ENCODE assay signal across 8 cellular contexts in the genomic region with DNA sequence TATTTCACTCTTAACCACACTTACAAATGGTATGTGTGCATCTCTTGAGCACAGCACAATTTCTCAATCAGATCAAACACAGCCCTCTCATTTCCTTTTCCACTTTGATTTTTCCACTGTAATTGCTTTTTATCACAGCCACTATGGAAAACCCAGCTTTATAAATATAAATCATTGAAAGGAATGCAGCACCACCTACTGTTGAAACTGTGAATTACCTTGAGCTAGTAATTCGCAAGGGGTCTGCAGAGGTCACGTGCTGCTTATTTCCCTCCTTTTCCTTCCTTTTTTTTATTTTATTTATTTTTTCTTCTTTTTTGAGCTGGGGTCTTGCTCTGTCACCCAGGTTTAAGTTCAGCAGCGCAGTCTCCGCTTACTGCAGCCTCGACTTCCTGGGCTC.
DNase-seq lines count a peak whose midpoint lies in the region; ATAC-seq and TF ChIP-seq lines count a peak whose summit lies in the region.
"Had no signal": no experiment of that assay in that cellular context is flagged by ENCODE, and none has a peak within 500 bp of the region (broad histone marks: within the 10 kb centered on the region; RNA-seq: fewer than 3 reads in every experiment).

No MANE protein-coding gene starts in this region.

- peaks cover 50% of the 10 kb centered on the region for H3K4me1 Mint-ChIP-seq in osteocyte (ENCODE audit: unreplicated experiment)
- H3K4me1 Mint-ChIP-seq: naive B cell had no signal

- peak overlapping the region; percentile 31 for H3K27ac Mint-ChIP-seq in osteocyte (ENCODE audit: unreplicated experiment)
- H3K27ac Mint-ChIP-seq: naive B cell had no signal

- peaks cover 64% of the 10 kb centered on the region for H3K36me3 Mint-ChIP-seq in osteocyte (ENCODE audit: unreplicated experiment)
- H3K36me3 Mint-ChIP-seq: naive B cell had no signal

- H3K4me3 Mint-ChIP-seq in osteocyte (ENCODE audit: unreplicated experiment) = no peak overlapping the region
- H3K4me3 Mint-ChIP-seq: naive B cell had no signal

- H3K9me3 Mint-ChIP-seq in osteocyte (ENCODE audit: unreplicated experiment) = no peaks in the 10 kb centered on the region
- H3K9me3 Mint-ChIP-seq: naive B cell had no signal

- no peaks in the 10 kb centered on the region for H3K27me3 Mint-ChIP-seq in osteocyte (ENCODE audit: unreplicated experiment)

- peak; percentile 19 for TF ChIP-seq CTCF in GM10248 (IDR thresholded peaks at IDR 0.05; ENCODE audit: control extremely low read depth, extremely low read depth, low read depth, missing control alignments)
- TF ChIP-seq CTCF in cardiac fibroblast (IDR thresholded peaks at IDR 0.05; ENCODE audit: low read depth, low read length) = peak; percentile 49
- TF ChIP-seq CTCF in osteocyte (IDR thresholded peaks at IDR 0.05) = peak; percentile 64

- CTCF ChIA-PET in GM10248 (lab: Yijun Ruan, JAX) = interaction anchor here (1.3 to 2.1 kb wide), 8 partner anchors 8 to 84 kb away, joined by 3 to 9 read pairs (median 4); no protein-coding TSS in a partner anchor

- no peak overlapping the region for H3K4me3 ChIP-seq in cardiac fibroblast (replicated peaks in 1 of 2; ENCODE audit: low read depth in 2 of 2, low read length in 2 of 2)

- DNase-seq in GM10248 (ENCODE audit: extremely low spot score) (no peak), NCI-H146 (lab: John Stamatoyannopoulos, UW) (peak; percentile 36), cardiac fibroblast (ENCODE audit: low read depth in 2 of 2) (peak; percentile 28 to 45), osteocyte (ENCODE audit: extremely low spot score, unreplicated experiment) (no peak), cerebellum (ENCODE audit: low spot score) (no peak)
- DNase-seq: naive B cell had no signal

- POLR2A ChIA-PET in GM10248 (lab: Yijun Ruan, JAX) = no interaction called here

- ATAC-seq in HG03521 (IDR thresholded peaks at IDR 0.05; ENCODE audit: unreplicated experiment) (no peak), GM21529 (IDR thresholded peaks at IDR 0.05; ENCODE audit: unreplicated experiment) (no peak)

Comparison
In these comparisons a context has a peak if more than half of its experiments do, and no peak if none do; other contexts are left out.
1. DNase-seq: peak in NCI-H146 (single experiment) and cardiac fibroblast (2 of 2); none in GM10248 (single experiment), osteocyte (single experiment) and cerebellum (single experiment).
2. Peak in every context shown above with its lines, with median percentiles within 50 percentile points of each other: CTCF ChIP-seq.